In the genomic region with DNA sequence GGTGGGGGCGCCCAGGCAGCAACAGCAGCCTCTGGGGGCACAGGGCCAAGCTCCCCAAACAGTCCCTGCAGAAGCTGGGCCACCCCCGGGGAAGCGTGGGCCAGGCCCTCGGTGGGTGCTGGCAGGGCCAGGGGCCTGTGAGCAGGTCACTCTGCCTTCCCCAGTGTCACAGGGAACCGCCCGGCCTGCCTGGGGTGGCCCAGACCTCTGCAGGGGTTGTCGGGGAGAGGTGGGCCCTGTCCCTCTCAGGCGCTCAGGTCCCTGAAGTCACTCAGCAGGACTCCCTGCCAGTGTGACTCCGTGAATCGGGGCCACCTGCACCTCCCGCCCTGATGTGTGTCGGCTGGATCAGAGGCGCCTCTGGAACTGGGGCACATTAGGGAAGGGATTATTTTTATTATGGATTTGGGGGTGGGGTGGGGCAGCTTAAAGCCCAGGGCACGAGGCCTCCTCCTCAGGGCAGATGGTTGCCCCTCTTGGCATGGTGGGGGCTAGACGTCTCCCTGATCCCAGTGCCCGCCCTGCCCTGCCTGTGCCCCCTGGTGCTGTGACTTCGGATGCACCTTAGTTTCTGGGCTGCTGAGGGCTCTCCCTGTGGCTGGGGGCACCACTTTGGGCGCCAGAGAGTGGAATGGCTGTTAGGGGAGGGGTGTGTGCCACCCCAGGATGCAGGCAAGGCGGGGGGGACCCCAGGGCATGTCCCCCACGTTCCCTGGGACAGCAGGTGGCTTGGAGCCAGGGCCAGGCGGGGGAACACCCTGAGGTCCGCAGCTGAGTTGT, we compare ENCODE assay signal across 16 cellular contexts. TPM values are rescaled to one million over a fixed set of nuclear protein-coding genes. Genes with fewer than 3 reads are reported as not detected.
A peak's percentile ranks its signal among the peaks of the same experiment; 100 is the strongest.
DNase-seq lines count a peak whose midpoint lies in the region; ATAC-seq and TF ChIP-seq lines count a peak whose summit lies in the region.
"Had no signal": no experiment of that assay in that cellular context is flagged by ENCODE, and none has a peak within 500 bp of the region (broad histone marks: within the 10 kb centered on the region; RNA-seq: fewer than 3 reads in every experiment).

No MANE protein-coding gene starts in this region.

- H3K4me3 Mint-ChIP-seq in activated CD8-positive, alpha-beta memory T cell treated with anti-CD3 and anti-CD28 coated beads, Interleukin-2, amount 10 ng/mL, durations not matched to agents 7 days and 5 days: no peak overlapping the region
- H3K4me3 Mint-ChIP-seq: CD4-positive, CD25-positive, alpha-beta regulatory T cell had no signal

- CTCF ChIA-PET in activated CD8-positive, alpha-beta memory T cell treated with anti-CD3 and anti-CD28 coated beads, Interleukin-2, amount 10 ng/mL, durations not matched to agents 7 days and 5 days (lab: Charles Lee): interaction anchor here (1.6 kb wide), 1 partner anchor 13 kb away, joined by 3 read pairs; a partner anchor contains a TSS

- peaks cover 4% of the 10 kb centered on the region for H3K36me3 Mint-ChIP-seq in activated CD8-positive, alpha-beta memory T cell treated with anti-CD3 and anti-CD28 coated beads, Interleukin-2, amount 10 ng/mL, durations not matched to agents 7 days and 5 days
- H3K36me3 Mint-ChIP-seq: CD4-positive, CD25-positive, alpha-beta regulatory T cell had no signal

- no peaks in the 10 kb centered on the region for H3K9me3 Mint-ChIP-seq in activated CD8-positive, alpha-beta memory T cell treated with anti-CD3 and anti-CD28 coated beads, Interleukin-2, amount 10 ng/mL, durations not matched to agents 7 days and 5 days (ENCODE audit: low read depth)
- H3K9me3 Mint-ChIP-seq: CD4-positive, CD25-positive, alpha-beta regulatory T cell had no signal

- DNase-seq in activated CD8-positive, alpha-beta memory T cell treated with anti-CD3 and anti-CD28 coated beads, Interleukin-2, amount 10 ng/mL, durations not matched to agents 7 days and 5 days: no peak
- DNase-seq in activated CD8-positive, alpha-beta memory T cell treated with anti-CD3 and anti-CD28 coated beads, Interleukin-2, amount 50 U/mL, for 4 hours: no peak
- no peak for DNase-seq in stimulated activated naive CD8-positive, alpha-beta T cell treated with anti-CD3 and anti-CD28 coated beads, Interleukin-15, Interleukin-2, amounts not matched to agents 100 U/mL and 50 U/mL, for 24 hours
- no peak for DNase-seq in SHP77 (lab: John Stamatoyannopoulos, UW)
- DNase-seq: AML-193; CD4-positive, CD25-positive, alpha-beta regulatory T cell; NCI-H1105; NCI-H1694 treated with DMSO at 0.1 percent for 48 hours; NCI-H2107; NCI-H446; NCI-H748 treated with DMSO at 0.1 percent for 48 hours; Right ventricle myocardium superior had no signal

- no peak for ATAC-seq in activated CD8-positive, alpha-beta memory T cell treated with anti-CD3 and anti-CD28 coated beads, Interleukin-2, amount 10 ng/mL, durations not matched to agents 7 days and 5 days
- ATAC-seq in stimulated activated naive CD8-positive, alpha-beta T cell treated with anti-CD3 and anti-CD28 coated beads, Interleukin-15, Interleukin-2, amounts not matched to agents 100 U/mL and 50 U/mL, for 24 hours: peak; percentile 5
- ATAC-seq in GM19035 (IDR thresholded peaks at IDR 0.05; ENCODE audit: unreplicated experiment): no peak

- peaks cover 3% of the 10 kb centered on the region for H3K4me1 Mint-ChIP-seq in activated CD8-positive, alpha-beta memory T cell treated with anti-CD3 and anti-CD28 coated beads, Interleukin-2, amount 10 ng/mL, durations not matched to agents 7 days and 5 days

- 0 out of 2 replicates have a peak, but pooled peaks have one; percentile 9 for TF ChIP-seq POLR2A in Raji (IDR thresholded peaks at IDR 0.05; ENCODE audit: insufficient read depth, low read depth, low read length)

- peaks cover 10% of the 10 kb centered on the region for H3K27me3 Mint-ChIP-seq in activated CD8-positive, alpha-beta memory T cell treated with anti-CD3 and anti-CD28 coated beads, Interleukin-2, amount 10 ng/mL, durations not matched to agents 7 days and 5 days

- H3K27ac Mint-ChIP-seq in activated CD8-positive, alpha-beta memory T cell treated with anti-CD3 and anti-CD28 coated beads, Interleukin-2, amount 10 ng/mL, durations not matched to agents 7 days and 5 days: peak overlapping the region; percentile 56
- H3K27ac Mint-ChIP-seq: CD4-positive, CD25-positive, alpha-beta regulatory T cell had no signal

RNA-seq across cellular contexts. Expression of a gene that starts 1.2 kb away (rescaled TPM):
- not detected for total RNA-seq in activated CD8-positive, alpha-beta memory T cell treated with anti-CD3 and anti-CD28 coated beads, Interleukin-2, amount 10 ng/mL, durations not matched to agents 7 days and 5 days
- total RNA-seq: CD4-positive, CD25-positive, alpha-beta regulatory T cell; LHCN-M2; Right ventricle myocardium superior; T-helper 1 cell treated with Interleukin-12 subunit alpha and Interleukin-12 subunit beta and Interleukin-4 antibody, amounts not matched to agents 30 ng/mL and 1 ng/mL, for 36 hours had no signal

RNA-seq across cellular contexts. Expression of a gene that starts 13.4 kb away (rescaled TPM):
- 100 to 1,000 TPM; 125 to 139 TPM for total RNA-seq in activated CD8-positive, alpha-beta memory T cell treated with anti-CD3 and anti-CD28 coated beads, Interleukin-2, amount 10 ng/mL, durations not matched to agents 7 days and 5 days

RNA-seq across cellular contexts. Expression of a gene that starts 13.6 kb away (rescaled TPM):
- total RNA-seq in activated CD8-positive, alpha-beta memory T cell treated with anti-CD3 and anti-CD28 coated beads, Interleukin-2, amount 10 ng/mL, durations not matched to agents 7 days and 5 days: 10 to 100 TPM; 27.8 to 38.0 TPM

RNA-seq across cellular contexts. Expression of a gene that starts 41.2 kb away (rescaled TPM):
- total RNA-seq in activated CD8-positive, alpha-beta memory T cell treated with anti-CD3 and anti-CD28 coated beads, Interleukin-2, amount 10 ng/mL, durations not matched to agents 7 days and 5 days: not detected
- total RNA-seq: CD4-positive, CD25-positive, alpha-beta regulatory T cell; LHCN-M2; T-helper 1 cell treated with Interleukin-12 subunit alpha and Interleukin-12 subunit beta and Interleukin-4 antibody, amounts not matched to agents 30 ng/mL and 1 ng/mL, for 36 hours had no signal
